In the genomic region with DNA sequence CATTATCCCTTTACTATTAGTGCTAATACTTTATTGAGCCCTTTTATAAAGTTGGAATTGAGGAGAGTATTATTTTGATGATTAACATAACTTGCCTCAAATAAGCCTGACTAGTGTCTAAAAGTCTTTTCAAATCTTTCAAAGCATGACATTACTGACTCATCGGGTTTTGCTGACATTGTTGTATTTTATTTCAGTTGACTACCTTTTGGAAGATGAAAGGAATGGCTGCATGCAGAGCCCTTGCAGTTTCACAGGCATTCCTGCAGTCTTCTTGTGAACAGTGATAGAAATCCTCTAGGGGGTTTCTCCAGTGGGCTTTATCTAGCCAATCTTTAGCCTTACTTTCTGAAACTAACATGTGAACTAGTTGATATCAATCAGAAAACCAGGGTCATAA, we compare ENCODE assay signal across 23 cellular contexts. TPM values are rescaled to one million over a fixed set of nuclear protein-coding genes. Genes with fewer than 3 reads are reported as not detected.
DNase-seq lines count a peak whose midpoint lies in the region; ATAC-seq, FAIRE-seq and TF ChIP-seq lines count a peak whose summit lies in the region.
"Had no signal": no experiment of that assay in that cellular context is flagged by ENCODE, and none has a peak within 500 bp of the region (broad histone marks: within the 10 kb centered on the region; RNA-seq: fewer than 3 reads in every experiment).

No MANE protein-coding gene starts in this region.

- no peaks in the 10 kb centered on the region for H3K9me3 ChIP-seq in mammary epithelial cell (replicated peaks; ENCODE audit: insufficient read depth, low read length)
- H3K9me3 ChIP-seq: left lung, psoas muscle, upper lobe of left lung had no signal

- TF ChIP-seq CTCF in mammary epithelial cell (conservative IDR thresholded peaks at IDR 0.05 in 1 of 2, IDR thresholded peaks at IDR 0.05 in 1 of 2; ENCODE audit: extremely low read depth in 1 of 2, insufficient read depth in 1 of 2, low read depth in 1 of 2, low read length in 2 of 2) (no peak), MCF 10A (IDR thresholded peaks at IDR 0.05; ENCODE audit: unreplicated experiment) (no peak), bronchial epithelial cell (IDR thresholded peaks at IDR 0.05; ENCODE audit: insufficient read depth, low read length, severe bottlenecking) (no peak)

- no peak for ATAC-seq in HG02798 (IDR thresholded peaks at IDR 0.05; ENCODE audit: poor library complexity, unreplicated experiment)
- ATAC-seq: activated CD4-positive, CD25-positive, alpha-beta regulatory T cell treated with anti-CD3 and anti-CD28 coated beads, Interleukin-2, amount 50 U/mL, for 24 hours; activated CD8-positive, alpha-beta memory T cell treated with anti-CD3 and anti-CD28 coated beads, Interleukin-2, amount 10 ng/mL, durations not matched to agents 7 days and 5 days; left lung; psoas muscle; stimulated activated naive CD8-positive, alpha-beta T cell treated with anti-CD3 and anti-CD28 coated beads, Interleukin-15, Interleukin-2, amounts not matched to agents 100 U/mL and 50 U/mL, for 24 hours had no signal

- no peak overlapping the region for H2AFZ ChIP-seq in mammary epithelial cell (ENCODE audit: low read depth, low read length)

- CTCF ChIA-PET in mammary epithelial cell (lab: Charles Lee; ENCODE audit: low non-redundant PET), result no interaction called here
- CTCF ChIA-PET in MCF 10A (lab: Yijun Ruan, JAX), result interaction anchor here (2.3 kb wide), 1 partner anchor 59 kb away, joined by 13 read pairs; no protein-coding TSS in a partner anchor

- H3K4me1 ChIP-seq in mammary epithelial cell (ENCODE audit: insufficient read depth, low read length), result peaks cover 13% of the 10 kb centered on the region
- H3K4me1 ChIP-seq: left lung, psoas muscle, upper lobe of left lung had no signal

- DNase-seq in mammary epithelial cell (peak; percentile 32), MCF 10A (ENCODE audit: unreplicated experiment) (no peak), bronchial epithelial cell (ENCODE audit: low read depth) (peak; percentile 73), left kidney (ENCODE audit: low read depth, low spot score) (peak; percentile 36), dedifferentiated amniotic fluid mesenchymal stem cell (ENCODE audit: extremely low spot score) (no peak), GM19240 (ENCODE audit: insufficient read length, low spot score) (no peak), ecto neural progenitor cell (ENCODE audit: low spot score) (no peak)
- DNase-seq: 8988T; activated CD8-positive, alpha-beta memory T cell treated with anti-CD3 and anti-CD28 coated beads, Interleukin-2, amount 10 ng/mL, durations not matched to agents 7 days and 5 days; activated gamma-delta T cell; anterior cingulate cortex; left lung; NCI-H345; psoas muscle; SIG-M5; stimulated activated CD4-positive, alpha-beta T cell treated with anti-CD3 and anti-CD28 coated beads, Interleukin-15, amount 100 ng/mL, for 24 hours; stimulated activated naive CD8-positive, alpha-beta T cell treated with anti-CD3 and anti-CD28 coated beads, Interleukin-15, Interleukin-2, amounts not matched to agents 100 U/mL and 50 U/mL, for 24 hours; upper lobe of left lung had no signal

- H3K36me3 Mint-ChIP-seq in MCF 10A (ENCODE audit: insufficient read depth, unreplicated experiment), result no peaks in the 10 kb centered on the region

- H3K4me3 ChIP-seq in mammary epithelial cell (replicated peaks in 1 of 3; ENCODE audit: insufficient read depth in 1 of 3, low read depth in 2 of 3, low read length in 3 of 3) (no peak overlapping the region), bronchial epithelial cell (ENCODE audit: low read depth, low read length) (no peak overlapping the region)
- H3K4me3 ChIP-seq: coronary artery, left lung, psoas muscle, upper lobe of left lung had no signal

- H3K27me3 ChIP-seq in mammary epithelial cell (ENCODE audit: insufficient read depth, low read length), result no peaks in the 10 kb centered on the region
- H3K27me3 ChIP-seq in bronchial epithelial cell (ENCODE audit: control insufficient read depth, insufficient read depth, low read length), result no peaks in the 10 kb centered on the region
- H3K27me3 ChIP-seq: left lung, upper lobe of left lung had no signal

- POLR2A ChIA-PET in MCF 10A (lab: Yijun Ruan, JAX), result interaction anchor here (0.9 to 1.3 kb wide), 2 partner anchors 9 to 51 kb away, joined by 3 to 9 read pairs; a partner anchor contains a TSS

- dilution Hi-C loops in mammary epithelial cell (cut with HindIII; ENCODE audit: low sequenced_read_pairs), result loop anchor here (5.0 kb wide), 2 partner anchors 65 to 85 kb away; no protein-coding TSS in a partner anchor

- no peaks in the 10 kb centered on the region for H3K27me3 Mint-ChIP-seq in MCF 10A (ENCODE audit: insufficient read depth, unreplicated experiment)

- in situ Hi-C loops in mammary epithelial cell (cut with MboI; ENCODE audit: low sequenced_read_pairs in 2 of 2), result no loop called here

- H3K36me3 ChIP-seq in mammary epithelial cell (ENCODE audit: insufficient read depth, low read length) (no peaks in the 10 kb centered on the region), bronchial epithelial cell (ENCODE audit: control insufficient read depth, insufficient read depth, low read length) (no peaks in the 10 kb centered on the region)
- H3K36me3 ChIP-seq: left lung, upper lobe of left lung had no signal

- H3K9ac ChIP-seq in mammary epithelial cell (ENCODE audit: insufficient read depth, low read length), result no peak overlapping the region

- FAIRE-seq in bronchial epithelial cell (lab: Jason Lieb, UNC), result no peak

- WGBS in mammary epithelial cell (ENCODE audit: low coverage, missing lambda C conversion rate), result 0% methylated on average over 1 of the region's 1 CpG

- intact Hi-C loops in mammary epithelial cell (cut with micrococcal nuclease), result no loop called here
- intact Hi-C loops in MCF 10A (cut with micrococcal nuclease), result no loop called here

- H3K4me1 Mint-ChIP-seq in MCF 10A (ENCODE audit: insufficient read depth, unreplicated experiment), result peaks cover 20% of the 10 kb centered on the region

- no peak overlapping the region for H3K4me2 ChIP-seq in mammary epithelial cell (ENCODE audit: insufficient read depth, low read depth, low read length)

- H3K79me2 ChIP-seq in mammary epithelial cell (ENCODE audit: insufficient read depth, low read length), result no peaks in the 10 kb centered on the region

- BruUV-seq in mammary epithelial cell (replicated peaks; lab: Mats Ljungman, UMichigan), result no TSS peak
- BruUV-seq in MCF 10A (replicated peaks; lab: Mats Ljungman, UMichigan), result no TSS peak

- H3K4me3 Mint-ChIP-seq in MCF 10A (ENCODE audit: unreplicated experiment), result no peak overlapping the region
- H3K4me3 Mint-ChIP-seq: activated CD8-positive, alpha-beta memory T cell treated with anti-CD3 and anti-CD28 coated beads, Interleukin-2, amount 10 ng/mL, durations not matched to agents 7 days and 5 days; T-helper 2 cell treated with Interferon-gamma antibody and Interleukin-4, amounts not matched to agents 5 μg/mL and 100 μg/mL, for 36 hours had no signal

- no peak overlapping the region for H3K27ac ChIP-seq in mammary epithelial cell (ENCODE audit: insufficient read depth, low read depth, low read length)
- H3K27ac ChIP-seq: coronary artery, left lung, psoas muscle, upper lobe of left lung had no signal

- peaks cover 7% of the 10 kb centered on the region for H3K9me3 Mint-ChIP-seq in MCF 10A (ENCODE audit: unreplicated experiment)
- H3K9me3 Mint-ChIP-seq: T-helper 2 cell treated with Interferon-gamma antibody and Interleukin-4, amounts not matched to agents 5 μg/mL and 100 μg/mL, for 36 hours had no signal

- no peak overlapping the region for H3K27ac Mint-ChIP-seq in MCF 10A (ENCODE audit: low read depth, unreplicated experiment)
- H3K27ac Mint-ChIP-seq: activated CD8-positive, alpha-beta memory T cell treated with anti-CD3 and anti-CD28 coated beads, Interleukin-2, amount 10 ng/mL, durations not matched to agents 7 days and 5 days; T-helper 2 cell treated with Interferon-gamma antibody and Interleukin-4, amounts not matched to agents 5 μg/mL and 100 μg/mL, for 36 hours had no signal

- H4K20me1 ChIP-seq in mammary epithelial cell (ENCODE audit: insufficient read depth, low read length), result no peaks in the 10 kb centered on the region

RNA-seq across cellular contexts. Expression of a gene that starts 43.0 kb away (rescaled TPM):
- 1 to 10 TPM; 1.3 to 1.8 TPM for total RNA-seq in mammary epithelial cell
- polyA plus RNA-seq in mammary epithelial cell, result 0.78 TPM
- 8.6 TPM for polyA minus RNA-seq in mammary epithelial cell
- 0.39 TPM in 1 of 2 replicates, not detected in the other for total RNA-seq in MCF 10A (2022)
- total RNA-seq in bronchial epithelial cell, result 2.9 and 4.2 TPM in 2 replicates
- total RNA-seq: activated CD8-positive, alpha-beta memory T cell treated with anti-CD3 and anti-CD28 coated beads, Interleukin-2, amount 10 ng/mL, durations not matched to agents 7 days and 5 days; fibroblast of lung had no signal
- polyA plus RNA-seq: fibroblast of lung had no signal

RNA-seq across cellular contexts. Expression of a gene that starts 50.5 kb away (rescaled TPM):
- total RNA-seq in mammary epithelial cell, result 100 to 1,000 TPM; 335 to 503 TPM
- polyA plus RNA-seq in mammary epithelial cell, result 425 TPM
- polyA minus RNA-seq in mammary epithelial cell, result 914 TPM
- 126 and 135 TPM in 2 replicates for total RNA-seq in MCF 10A (2022)
- total RNA-seq in bronchial epithelial cell, result 118 and 212 TPM in 2 replicates

Comparison
In these comparisons a context has a peak if more than half of its experiments do, and no peak if none do; other contexts are left out.
1. DNase-seq: peak in mammary epithelial cell (single experiment), bronchial epithelial cell (single experiment) and left kidney (single experiment); none in MCF 10A (single experiment), dedifferentiated amniotic fluid mesenchymal stem cell (single experiment), GM19240 (single experiment) and ecto neural progenitor cell (single experiment).